Comparison of ENCODE assay signal across 9 cellular contexts in the genomic region with DNA sequence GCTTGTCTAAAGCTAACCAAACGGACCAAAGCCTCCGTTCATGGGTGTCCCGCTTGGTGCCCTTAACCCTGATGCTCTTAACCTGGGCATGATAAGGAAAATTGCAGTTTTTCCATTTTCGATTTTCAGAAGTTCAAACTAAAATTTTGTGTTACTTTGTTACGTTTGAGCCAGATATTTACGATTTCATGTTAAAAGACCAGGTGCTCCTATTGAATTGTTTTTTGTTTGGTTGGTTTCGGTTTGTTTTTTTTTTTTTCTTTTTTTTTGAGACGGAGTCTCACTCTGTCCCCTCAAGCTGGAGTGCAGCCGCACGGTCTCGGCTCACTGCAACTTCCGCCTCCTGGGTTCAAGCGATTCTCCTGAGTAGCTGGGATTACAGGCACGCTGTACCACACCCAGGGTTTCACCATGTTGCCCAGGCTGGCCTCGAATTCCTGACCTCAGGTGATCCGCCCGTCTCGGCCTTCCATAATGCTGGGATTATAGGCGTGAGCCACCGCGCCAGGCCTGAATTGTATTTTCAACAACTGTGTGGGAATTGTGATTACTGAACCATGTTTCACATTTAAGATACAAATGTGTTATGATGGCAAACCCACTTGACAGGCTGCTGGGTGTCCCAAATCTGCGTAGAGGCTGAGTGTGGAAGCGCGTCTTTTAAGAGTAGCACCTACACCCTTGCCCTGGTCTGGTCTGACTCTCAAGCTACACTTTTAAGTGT. TPM values are rescaled to one million over a fixed set of nuclear protein-coding genes. Genes with fewer than 3 reads are reported as not detected.
A peak's percentile ranks its signal among the peaks of the same experiment; 100 is the strongest.
DNase-seq lines count a peak whose midpoint lies in the region; ATAC-seq, FAIRE-seq and TF ChIP-seq lines count a peak whose summit lies in the region.
"Had no signal": no experiment of that assay in that cellular context is flagged by ENCODE, and none has a peak within 500 bp of the region (broad histone marks: within the 10 kb centered on the region; RNA-seq: fewer than 3 reads in every experiment).

No MANE protein-coding gene starts in this region.

- H3K27me3 ChIP-seq in HL-60 (ENCODE audit: insufficient read depth, poor library complexity, severe bottlenecking), result no peaks in the 10 kb centered on the region
- no peaks in the 10 kb centered on the region for H3K27me3 ChIP-seq in bronchial epithelial cell (ENCODE audit: control insufficient read depth, insufficient read depth, low read length)
- no peaks in the 10 kb centered on the region for H3K27me3 ChIP-seq in mucosa of stomach (ENCODE audit: control insufficient read depth, insufficient read depth, low read length)

- H3K4me1 ChIP-seq in mucosa of stomach (ENCODE audit: control insufficient read depth, insufficient read depth, low read length), result no peaks in the 10 kb centered on the region

- ATAC-seq in GM19455 (IDR thresholded peaks at IDR 0.05; ENCODE audit: unreplicated experiment) (no peak), GM21528 (IDR thresholded peaks at IDR 0.05; ENCODE audit: low FRiP score, unreplicated experiment) (no peak)

- H3K4me3 ChIP-seq in AG04449 (ENCODE audit: low read depth, low read length) (peak overlapping the region; percentile 66), HL-60 (replicated peaks; ENCODE audit: insufficient read depth, low read length) (peak overlapping the region; percentile 54), bronchial epithelial cell (ENCODE audit: low read depth, low read length) (peak overlapping the region; percentile 59), mucosa of stomach (ENCODE audit: low read length) (peak overlapping the region; percentile 16)

- H3K36me3 ChIP-seq in bronchial epithelial cell (ENCODE audit: control insufficient read depth, insufficient read depth, low read length), result no peaks in the 10 kb centered on the region
- no peaks in the 10 kb centered on the region for H3K36me3 ChIP-seq in mucosa of stomach (ENCODE audit: control insufficient read depth, insufficient read depth, low read length)

- TF ChIP-seq CTCF in AG04449 (IDR thresholded peaks at IDR 0.05; ENCODE audit: insufficient read depth, low read length, missing control alignments) (no peak), HL-60 (IDR thresholded peaks at IDR 0.05; ENCODE audit: insufficient read depth, low read length) (no peak), bronchial epithelial cell (IDR thresholded peaks at IDR 0.05; ENCODE audit: insufficient read depth, low read length, severe bottlenecking) (no peak)

- H3K27ac ChIP-seq in HL-60 (replicated peaks), result peak overlapping the region; percentile 93

- POLR2A ChIA-PET in AG04449 (lab: Yijun Ruan, JAX), result interaction anchor here (1.0 to 1.2 kb wide), 2 partner anchors 9 to 430 kb away, joined by 3 to 5 read pairs; no protein-coding TSS in a partner anchor

- DNase-seq in AG04449 (ENCODE audit: low read depth, low spot score), result no peak
- peak; percentile 23 to 72 for DNase-seq in HL-60 (ENCODE audit: low read depth in 1 of 2, low spot score in 1 of 2)
- DNase-seq in bronchial epithelial cell (ENCODE audit: low read depth), result no peak
- no peak for DNase-seq in hepatic stellate cell (ENCODE audit: low spot score)
- DNase-seq in activated CD8-positive, alpha-beta memory T cell treated with anti-CD3 and anti-CD28 coated beads for 24 hours, result no peak

- CTCF ChIA-PET in AG04449 (lab: Yijun Ruan, JAX), result interaction anchor here (1.2 kb wide), 1 partner anchor 22 kb away, joined by 3 read pairs; no protein-coding TSS in a partner anchor

- peak overlapping the region; percentile 63 for H3K9ac ChIP-seq in mucosa of stomach (ENCODE audit: low read length)

- FAIRE-seq in bronchial epithelial cell (lab: Jason Lieb, UNC), result no peak

- H3K9me3 ChIP-seq in mucosa of stomach (ENCODE audit: control insufficient read depth, low read length), result no peaks in the 10 kb centered on the region

RNA-seq across cellular contexts. Expression of a gene that starts 0.9 kb away (rescaled TPM):
- 20.5 and 30.0 TPM in 2 replicates for total RNA-seq in bronchial epithelial cell

RNA-seq across cellular contexts. Expression of a gene that starts 28.4 kb away (rescaled TPM):
- not detected in 2 replicates for total RNA-seq in bronchial epithelial cell
- total RNA-seq: lung microvascular endothelial cell had no signal

Comparison
In these comparisons a context has a peak if more than half of its experiments do, and no peak if none do; other contexts are left out.
1. DNase-seq: peak in HL-60 (2 of 2); none in AG04449 (single experiment), bronchial epithelial cell (single experiment), hepatic stellate cell (single experiment) and activated CD8-positive, alpha-beta memory T cell treated with anti-CD3 and anti-CD28 coated beads for 24 hours (single experiment).
2. H3K4me3 ChIP-seq: peak in every context shown above with its lines; median percentile 66 in AG04449; 59 in bronchial epithelial cell; 54 in HL-60; 16 in mucosa of stomach.